ENCODE assay signal across 8 cellular contexts in genomic region chrX:49106930-49107329, GRCh38. TPM values are rescaled to one million over a fixed set of nuclear protein-coding genes. Genes with fewer than 3 reads are reported as not detected.
DNase-seq lines count a peak whose midpoint lies in the region; ATAC-seq and TF ChIP-seq lines count a peak whose summit lies in the region.

No MANE protein-coding gene starts in this region.

- H3K4me2 ChIP-seq in mesendoderm (ENCODE audit: low read length) (no peak overlapping the region), neuronal stem cell (ENCODE audit: insufficient read depth, low read length, poor library complexity, severe bottlenecking) (no peak overlapping the region)

- H3K9ac ChIP-seq in mesendoderm (ENCODE audit: low read length): no peak overlapping the region
- H3K9ac ChIP-seq in neuronal stem cell (ENCODE audit: low read depth, low read length, poor library complexity): no peak overlapping the region

- H3K4ac ChIP-seq in mesendoderm (ENCODE audit: low read depth, low read length) (no peak overlapping the region), neuronal stem cell (ENCODE audit: low read length) (no peak overlapping the region)

- H3K27ac ChIP-seq in dorsolateral prefrontal cortex: peak overlapping the region in 25 of 59 donors; percentile 2 to 62 (median 48)
- H3K27ac ChIP-seq in mesendoderm (ENCODE audit: low read depth, low read length): no peak overlapping the region
- no peak overlapping the region for H3K27ac ChIP-seq in neuronal stem cell (replicated peaks; ENCODE audit: low read length)

- peak; percentile 22 for DNase-seq in SKM-1 (lab: John Stamatoyannopoulos, UW; ENCODE audit: unreplicated experiment)
- no peak for DNase-seq in SKM-1 treated with dmso at 0.1 percent for 144 hours (lab: John Stamatoyannopoulos, UW; ENCODE audit: unreplicated experiment)
- DNase-seq in NCI-H1694 (lab: John Stamatoyannopoulos, UW): peak; percentile 52
- peak in 5 of 10 donors; percentile 41 to 47 (median 44) for DNase-seq in dorsolateral prefrontal cortex
- DNase-seq in mesendoderm: peak; percentile 33
- no peak for DNase-seq in GM19238 (ENCODE audit: insufficient read length, low spot score)
- no peak for DNase-seq in neuronal stem cell (ENCODE audit: low spot score)

- H3K36me3 ChIP-seq in mesendoderm (ENCODE audit: control insufficient read depth, insufficient read depth, low read length) (no peaks in the 10 kb centered on the region), neuronal stem cell (replicated peaks in 1 of 2; ENCODE audit: control insufficient read depth in 2 of 2, insufficient read depth in 2 of 2, low read length in 2 of 2) (peaks cover 5 to 14% of the 10 kb centered on the region in 2 donors)

- TF ChIP-seq CTCF in dorsolateral prefrontal cortex (IDR thresholded peaks at IDR 0.05 in 54 of 56, conservative IDR thresholded peaks at IDR 0.05 in 2 of 56; ENCODE audit: low read depth in 1 of 56, partially characterized antibody in 56 of 56): peak in 51 of 56 donors; percentile 14 to 67 (median 48)

- H3K14ac ChIP-seq in neuronal stem cell (ENCODE audit: low read length): no peak overlapping the region

- no peak for ATAC-seq in GM18517 (IDR thresholded peaks at IDR 0.05; ENCODE audit: unreplicated experiment)

- H3K27me3 ChIP-seq in dorsolateral prefrontal cortex (peaks cover 0 to 50% (median 0%) of the 10 kb centered on the region in 45 donors), mesendoderm (ENCODE audit: insufficient read depth, low read length, poor library complexity) (no peaks in the 10 kb centered on the region), neuronal stem cell (ENCODE audit: control insufficient read depth in 3 of 3, insufficient read depth in 3 of 3, low read depth in 1 of 3, low read length in 3 of 3) (no peaks in the 10 kb centered on the region)

- no peak overlapping the region for H3K56ac ChIP-seq in mesendoderm (ENCODE audit: low read length)

- H2BK120ac ChIP-seq in mesendoderm (ENCODE audit: low read depth, low read length) (no peak overlapping the region), neuronal stem cell (ENCODE audit: low read depth, low read length) (no peak overlapping the region)

- no CpG with 5 or more reads among the region's 7 CpGs for WGBS in mesendoderm (ENCODE audit: extremely low coverage, insufficient coverage, low lambda C conversion rate)
- WGBS in neuronal stem cell (ENCODE audit: extremely low coverage in 2 of 2, insufficient read length in 2 of 2, insufficient replicate concordance in 1 of 2), 2 donors: no CpG with 5 or more reads among the region's 7 CpGs

- no peaks in the 10 kb centered on the region for H3K9me3 ChIP-seq in neuronal stem cell (replicated peaks in 1 of 2; ENCODE audit: control insufficient read depth in 2 of 2, insufficient read depth in 1 of 2, low read depth in 1 of 2, low read length in 2 of 2)

- no peaks in the 10 kb centered on the region for H3K79me2 ChIP-seq in mesendoderm (ENCODE audit: control insufficient read depth, insufficient read depth, low read length)

- H3K4me1 ChIP-seq in mesendoderm (ENCODE audit: control insufficient read depth, low read depth, low read length) (no peaks in the 10 kb centered on the region), neuronal stem cell (ENCODE audit: control insufficient read depth in 2 of 2, insufficient read depth in 1 of 2, low read depth in 1 of 2, low read length in 2 of 2) (peaks cover 0 to 2% of the 10 kb centered on the region in 2 donors)

- H2AK5ac ChIP-seq in mesendoderm (ENCODE audit: low read length) (no peak overlapping the region), neuronal stem cell (ENCODE audit: low read depth, low read length) (no peak overlapping the region)

- no peaks in the 10 kb centered on the region for H3K79me1 ChIP-seq in mesendoderm (ENCODE audit: low read length)
- H3K79me1 ChIP-seq in neuronal stem cell (ENCODE audit: low read depth, low read length): no peaks in the 10 kb centered on the region

- H2AFZ ChIP-seq in neuronal stem cell (ENCODE audit: low read length): no peak overlapping the region

- no peak overlapping the region for H4K5ac ChIP-seq in mesendoderm (ENCODE audit: low read length)

- intact Hi-C loops in dorsolateral prefrontal cortex (cut with DNase I): loop anchor here in 1 of 2 donors (10.0 kb wide), 1 partner anchor 192 kb away; the partner anchor contains the start of genes PIM2 and SLC35A2

- H3K23ac ChIP-seq in mesendoderm (ENCODE audit: low read length) (no peak overlapping the region), neuronal stem cell (ENCODE audit: low read depth, low read length, poor library complexity) (no peak overlapping the region)

- H3K4me3 ChIP-seq in dorsolateral prefrontal cortex (no peak overlapping the region), mesendoderm (ENCODE audit: low read length) (no peak overlapping the region), neuronal stem cell (ENCODE audit: low read length in 2 of 2) (no peak overlapping the region)

- H2BK5ac ChIP-seq in mesendoderm (ENCODE audit: low read length) (no peak overlapping the region), neuronal stem cell (ENCODE audit: low read length) (no peak overlapping the region)

- no peak overlapping the region for H4K8ac ChIP-seq in mesendoderm (ENCODE audit: low read depth, low read length)
- no peak overlapping the region for H4K8ac ChIP-seq in neuronal stem cell (ENCODE audit: low read depth, low read length)

- H3K18ac ChIP-seq in mesendoderm (ENCODE audit: low read length) (no peak overlapping the region), neuronal stem cell (ENCODE audit: low read length) (no peak overlapping the region)

- no peak overlapping the region for H2BK12ac ChIP-seq in neuronal stem cell (ENCODE audit: low read length)

- H2BK15ac ChIP-seq in mesendoderm (replicated peaks; ENCODE audit: low read depth) (no peak overlapping the region), neuronal stem cell (ENCODE audit: low read length) (no peak overlapping the region)

- H4K91ac ChIP-seq in neuronal stem cell (ENCODE audit: low read depth, low read length, poor library complexity): no peak overlapping the region

RNA-seq across cellular contexts. Expression of gene GPKOW, which starts 16.6 kb away (rescaled TPM):
- 10 to 100 TPM; 25.5 to 45.0 (median 35.2) TPM for total RNA-seq in dorsolateral prefrontal cortex
- 12.7 TPM for polyA plus RNA-seq in mesendoderm (2013, experiment 1 of 2)
- polyA plus RNA-seq in mesendoderm (2013, experiment 2 of 2): 13.2 TPM
- polyA plus RNA-seq in neuronal stem cell (2013, experiment 1 of 2): 15.7 TPM
- 15.6 TPM for polyA plus RNA-seq in neuronal stem cell (2013, experiment 2 of 2)

RNA-seq across cellular contexts. Expression of gene WDR45, which starts 27.2 kb away (rescaled TPM):
- 100 to 1,000 TPM in 6 of 120 experiments, 10 to 100 TPM in 114; 52.9 to 142 (median 77.9) TPM for total RNA-seq in dorsolateral prefrontal cortex
- polyA plus RNA-seq in mesendoderm (2013, experiment 1 of 2): 26.2 TPM
- 25.9 TPM for polyA plus RNA-seq in mesendoderm (2013, experiment 2 of 2)
- polyA plus RNA-seq in neuronal stem cell (2013, experiment 1 of 2): 17.0 TPM
- polyA plus RNA-seq in neuronal stem cell (2013, experiment 2 of 2): 16.8 TPM

RNA-seq across cellular contexts. Expression of gene PRAF2, which starts 33.1 kb away (rescaled TPM):
- 10 to 100 TPM; 34.5 to 81.5 (median 48.2) TPM for total RNA-seq in dorsolateral prefrontal cortex
- polyA plus RNA-seq in mesendoderm (2013, experiment 1 of 2): 11.3 TPM
- polyA plus RNA-seq in mesendoderm (2013, experiment 2 of 2): 10.4 TPM
- 91.4 TPM for polyA plus RNA-seq in neuronal stem cell (2013, experiment 1 of 2)
- 93.5 TPM for polyA plus RNA-seq in neuronal stem cell (2013, experiment 2 of 2)

RNA-seq across cellular contexts. Expression of gene CCDC120, which starts 48.1 kb away (rescaled TPM):
- total RNA-seq in dorsolateral prefrontal cortex: 10 to 100 TPM in 36 of 120 experiments, 1 to 10 TPM in 84; 3.7 to 15.5 (median 8.7) TPM
- 10.5 TPM for polyA plus RNA-seq in mesendoderm (2013, experiment 1 of 2)
- polyA plus RNA-seq in mesendoderm (2013, experiment 2 of 2): 10.8 TPM
- 5.3 TPM for polyA plus RNA-seq in neuronal stem cell (2013, experiment 1 of 2)
- polyA plus RNA-seq in neuronal stem cell (2013, experiment 2 of 2): 5.6 TPM

RNA-seq across cellular contexts. Expression of gene MAGIX, which starts 55.6 kb away (rescaled TPM):
- total RNA-seq in dorsolateral prefrontal cortex: 1 to 10 TPM; 2.3 to 9.6 (median 5.3) TPM
- polyA plus RNA-seq in mesendoderm (2013, experiment 1 of 2): 0.29 TPM
- polyA plus RNA-seq in mesendoderm (2013, experiment 2 of 2): 0.38 TPM
- 0.74 TPM for polyA plus RNA-seq in neuronal stem cell (2013, experiment 1 of 2)
- polyA plus RNA-seq in neuronal stem cell (2013, experiment 2 of 2): 0.47 TPM

Comparison
In these comparisons a context has a peak if more than half of its experiments do, and no peak if none do; other contexts are left out.
1. DNase-seq: peak in SKM-1 (single experiment), NCI-H1694 (single experiment) and mesendoderm (single experiment); none in SKM-1 treated with dmso at 0.1 percent for 144 hours (single experiment), GM19238 (single experiment) and neuronal stem cell (single experiment).